In the genomic region with DNA sequence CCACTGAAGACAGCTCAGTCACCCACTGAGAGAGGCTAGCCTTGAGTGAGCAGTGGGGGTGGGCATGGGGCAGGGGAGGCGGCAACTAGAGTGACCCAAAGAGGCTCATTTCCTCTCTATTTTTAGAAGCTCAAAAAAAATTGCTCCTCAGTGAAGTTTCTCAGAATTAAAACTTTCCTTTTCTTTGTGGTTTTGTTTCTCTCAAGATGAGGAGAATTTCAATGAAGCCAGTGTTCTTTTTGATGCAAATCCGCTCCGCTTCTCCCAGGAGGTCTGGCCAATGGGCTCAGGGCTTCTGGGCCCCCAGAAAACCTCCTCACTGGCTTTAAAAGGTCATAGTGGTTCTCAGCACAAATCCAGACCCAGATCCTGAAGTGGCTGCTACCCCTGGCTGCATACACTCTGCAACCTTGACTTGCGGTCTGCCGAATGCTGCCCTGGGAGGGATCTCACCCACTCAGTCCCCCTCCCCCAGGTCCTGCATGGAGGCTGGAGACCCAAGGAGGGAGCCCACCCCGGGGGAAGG, we compare ENCODE assay signal across 21 cellular contexts. TPM values are rescaled to one million over a fixed set of nuclear protein-coding genes. Genes with fewer than 3 reads are reported as not detected.
A peak's percentile ranks its signal among the peaks of the same experiment; 100 is the strongest.
DNase-seq lines count a peak whose midpoint lies in the region; ATAC-seq and TF ChIP-seq lines count a peak whose summit lies in the region.
"Had no signal": no experiment of that assay in that cellular context is flagged by ENCODE, and none has a peak within 500 bp of the region (broad histone marks: within the 10 kb centered on the region; RNA-seq: fewer than 3 reads in every experiment).

A gene with protein sequence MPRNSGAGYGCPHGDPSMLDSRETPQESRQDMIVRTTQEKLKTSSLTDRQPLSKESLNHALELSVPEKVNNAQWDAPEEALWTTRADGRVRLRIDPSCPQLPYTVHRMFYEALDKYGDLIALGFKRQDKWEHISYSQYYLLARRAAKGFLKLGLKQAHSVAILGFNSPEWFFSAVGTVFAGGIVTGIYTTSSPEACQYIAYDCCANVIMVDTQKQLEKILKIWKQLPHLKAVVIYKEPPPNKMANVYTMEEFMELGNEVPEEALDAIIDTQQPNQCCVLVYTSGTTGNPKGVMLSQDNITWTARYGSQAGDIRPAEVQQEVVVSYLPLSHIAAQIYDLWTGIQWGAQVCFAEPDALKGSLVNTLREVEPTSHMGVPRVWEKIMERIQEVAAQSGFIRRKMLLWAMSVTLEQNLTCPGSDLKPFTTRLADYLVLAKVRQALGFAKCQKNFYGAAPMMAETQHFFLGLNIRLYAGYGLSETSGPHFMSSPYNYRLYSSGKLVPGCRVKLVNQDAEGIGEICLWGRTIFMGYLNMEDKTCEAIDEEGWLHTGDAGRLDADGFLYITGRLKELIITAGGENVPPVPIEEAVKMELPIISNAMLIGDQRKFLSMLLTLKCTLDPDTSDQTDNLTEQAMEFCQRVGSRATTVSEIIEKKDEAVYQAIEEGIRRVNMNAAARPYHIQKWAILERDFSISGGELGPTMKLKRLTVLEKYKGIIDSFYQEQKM (minus strand): TSS at position 51 of the 526 bp plus-strand sequence. CDS start 64 bp downstream, outside the sequence.

- H4K20me1 ChIP-seq in BLaER1 (no peaks in the 10 kb centered on the region), MM.1S (ENCODE audit: insufficient read depth, low read length) (no peaks in the 10 kb centered on the region)

- no peaks in the 10 kb centered on the region for H3F3A ChIP-seq in MM.1S (ENCODE audit: insufficient read depth, low read length)

- H3K27ac ChIP-seq in BLaER1: no peak within 1 kb of the TSS
- no peak within 1 kb of the TSS for H3K27ac ChIP-seq in MM.1S (ENCODE audit: low read length)
- peak within 1 kb of the TSS in 29 of 59 donors; percentile 9 to 73 (median 52) for H3K27ac ChIP-seq in dorsolateral prefrontal cortex
- H3K27ac ChIP-seq: esophagus muscularis mucosa, psoas muscle had no signal

- ATAC-seq in mucosa of descending colon (no peak), GM21529 (IDR thresholded peaks at IDR 0.05; ENCODE audit: unreplicated experiment) (no peak), GM18907 (IDR thresholded peaks at IDR 0.05; ENCODE audit: unreplicated experiment) (no peak)
- ATAC-seq: HepG2; naive thymus-derived CD4-positive, alpha-beta T cell; psoas muscle had no signal

- H3K4me1 ChIP-seq in BLaER1 (peaks cover 32% of the 10 kb centered on the region), MM.1S (ENCODE audit: low read length) (peaks cover 3% of the 10 kb centered on the region; the same call in 1 of the 2 replicates), mucosa of descending colon (ENCODE audit: low read depth) (no peaks in the 10 kb centered on the region)
- H3K4me1 ChIP-seq: esophagus muscularis mucosa, psoas muscle had no signal

- intact Hi-C loops in dorsolateral prefrontal cortex (cut with DNase I) (no loop called here), mucosa of descending colon (cut with DNase I, micrococcal nuclease) (no loop called here)

- no peak for TF ChIP-seq CTCF in MM.1S (IDR thresholded peaks at IDR 0.05; ENCODE audit: low read length)
- TF ChIP-seq CTCF in dorsolateral prefrontal cortex (IDR thresholded peaks at IDR 0.05 in 54 of 56, conservative IDR thresholded peaks at IDR 0.05 in 2 of 56; ENCODE audit: low read depth in 1 of 56, partially characterized antibody in 56 of 56): no peak
- no peak for TF ChIP-seq CTCF in mucosa of descending colon (IDR thresholded peaks at IDR 0.05)

- no peak within 1 kb of the TSS for H2AFZ ChIP-seq in MM.1S (ENCODE audit: low read length)

- peak; percentile 15 for DNase-seq in MM.1S
- peak in 2 of 10 donors; percentile 38 to 39 for DNase-seq in dorsolateral prefrontal cortex
- DNase-seq in midbrain (lab: John Stamatoyannopoulos, UW): peak; percentile 41
- DNase-seq in mucosa of descending colon: no peak
- DNase-seq in stimulated activated naive CD4-positive, alpha-beta T cell (lab: John Stamatoyannopoulos, UW): no peak
- DNase-seq: activated CD4-positive, CD25-positive, alpha-beta regulatory T cell; DMS 273 treated with DMSO at 0.1 percent for 48 hours; HCEC 1CT; immature natural killer cell; naive thymus-derived CD4-positive, alpha-beta T cell; NCI-H2227 treated with DMSO at 0.1 percent for 48 hours; psoas muscle; T-helper 9 cell had no signal

- H3K27me3 ChIP-seq in BLaER1: no peaks in the 10 kb centered on the region
- H3K27me3 ChIP-seq in MM.1S (replicated peaks; ENCODE audit: insufficient read depth, low read length): peaks cover 69% of the 10 kb centered on the region
- peaks cover 0 to 4% (median 0%) of the 10 kb centered on the region in 45 donors for H3K27me3 ChIP-seq in dorsolateral prefrontal cortex
- H3K27me3 ChIP-seq: Peyer's patch had no signal

- H3K9me2 ChIP-seq in MM.1S (replicated peaks; ENCODE audit: insufficient read depth, low read length): no peaks in the 10 kb centered on the region

- H3K9me3 ChIP-seq in BLaER1 (no peaks in the 10 kb centered on the region), MM.1S (replicated peaks; ENCODE audit: insufficient read depth, low read length) (no peaks in the 10 kb centered on the region), mucosa of descending colon (no peaks in the 10 kb centered on the region)
- H3K9me3 ChIP-seq: esophagus muscularis mucosa, Peyer's patch, psoas muscle had no signal

- no peaks in the 10 kb centered on the region for H3K79me2 ChIP-seq in MM.1S (ENCODE audit: low read length)

- H3K9ac ChIP-seq in BLaER1 (no peak within 1 kb of the TSS), MM.1S (ENCODE audit: low read length) (no peak within 1 kb of the TSS)

- no peak within 1 kb of the TSS for H3K4me3 ChIP-seq in BLaER1
- H3K4me3 ChIP-seq in MM.1S (ENCODE audit: low read length): no peak within 1 kb of the TSS
- H3K4me3 ChIP-seq in dorsolateral prefrontal cortex: peak within 1 kb of the TSS in 55 of 59 donors; percentile 3 to 60 (median 38)
- no peak within 1 kb of the TSS for H3K4me3 ChIP-seq in mucosa of descending colon
- H3K4me3 ChIP-seq: esophagus muscularis mucosa, Peyer's patch, psoas muscle had no signal

- H3K36me3 ChIP-seq in BLaER1 (no peaks in the 10 kb centered on the region), MM.1S (replicated peaks; ENCODE audit: insufficient read depth, low read length) (no peaks in the 10 kb centered on the region), mucosa of descending colon (ENCODE audit: low read depth) (no peaks in the 10 kb centered on the region)
- H3K36me3 ChIP-seq: esophagus muscularis mucosa, Peyer's patch had no signal

- H3K4me2 ChIP-seq in BLaER1 (peak within 1 kb of the TSS; percentile 77), MM.1S (ENCODE audit: low read depth, low read length) (no peak within 1 kb of the TSS)

RNA-seq across cellular contexts. Expression of the gene that starts here (rescaled TPM):
- total RNA-seq in dorsolateral prefrontal cortex (100 to 1,000 TPM in 47 of 120 experiments, 10 to 100 TPM in 73; 48.0 to 276 (median 94.0) TPM), mucosa of descending colon (1 to 10 TPM in 1 of 3 donors, under 1 TPM in 2; 0.32 to 5.2 (median 0.53) TPM)
- total RNA-seq: bronchial epithelial cell, lung microvascular endothelial cell, Peyer's patch had no signal

Comparison
In these comparisons a context has a peak if more than half of its experiments do, and no peak if none do; other contexts are left out.
1. RNA of the gene that starts here (total RNA-seq): 48.0 to 276 TPM in dorsolateral prefrontal cortex; 0.32 to 5.2 TPM in mucosa of descending colon; every median in the first group is over 4 times any median in the second.
2. H3K4me3 ChIP-seq: peak in dorsolateral prefrontal cortex (55 of 59); none in BLaER1 (single experiment), MM.1S (single experiment) and mucosa of descending colon (single experiment).
3. DNase-seq: peak in MM.1S (single experiment) and midbrain (single experiment); none in mucosa of descending colon (0 of 3) and stimulated activated naive CD4-positive, alpha-beta T cell (0 of 6).